ENCODE assay signal across 13 cellular contexts in genomic region chr16:70594569-70594968, GRCh38. TPM values are rescaled to one million over a fixed set of nuclear protein-coding genes. Genes with fewer than 3 reads are reported as not detected.
DNase-seq lines count a peak whose midpoint lies in the region; ATAC-seq and TF ChIP-seq lines count a peak whose summit lies in the region.
"Had no signal": no experiment of that assay in that cellular context is flagged by ENCODE, and none has a peak within 500 bp of the region (broad histone marks: within the 10 kb centered on the region; RNA-seq: fewer than 3 reads in every experiment).

No MANE protein-coding gene starts in this region.

- intact Hi-C loops in Panc1 (cut with micrococcal nuclease; ENCODE audit: unreplicated experiment), result loop anchor here (10.0 kb wide), 1 partner anchor 50 kb away; the partner anchor contains the start of gene IL34
- intact Hi-C loops in ovary (cut with DNase I), result no loop called here

- no peaks in the 10 kb centered on the region for H3K27me3 ChIP-seq in Panc1 (ENCODE audit: control insufficient read depth, insufficient read depth, low read length)
- no peaks in the 10 kb centered on the region for H3K27me3 ChIP-seq in esophagus (ENCODE audit: control insufficient read depth in 1 of 2, insufficient read depth in 2 of 2, low read length in 2 of 2)
- no peaks in the 10 kb centered on the region for H3K27me3 ChIP-seq in ovary

- no peaks in the 10 kb centered on the region for H3K4me1 Mint-ChIP-seq in activated naive CD8-positive, alpha-beta T cell treated with anti-CD3 and anti-CD28 coated beads, Interleukin-2, amount 50 U/mL, for 24 hours

- no peaks in the 10 kb centered on the region for H3K27me3 Mint-ChIP-seq in activated naive CD8-positive, alpha-beta T cell treated with anti-CD3 and anti-CD28 coated beads, Interleukin-2, amount 50 U/mL, for 24 hours

- peak overlapping the region; percentile 57; the same call in 1 of the 2 replicates for H3K27ac ChIP-seq in Panc1 (ENCODE audit: low read length)
- peak overlapping the region; percentile 34 to 46 for H3K27ac ChIP-seq in esophagus (ENCODE audit: low read depth in 2 of 2, low read length in 1 of 2)
- no peak overlapping the region for H3K27ac ChIP-seq in ovary
- H3K27ac ChIP-seq: KMS-11 had no signal

- BruUV-seq in Panc1 (replicated peaks; lab: Mats Ljungman, UMichigan), result no TSS peak

- no peaks in the 10 kb centered on the region for H3K36me3 Mint-ChIP-seq in activated naive CD8-positive, alpha-beta T cell treated with anti-CD3 and anti-CD28 coated beads, Interleukin-2, amount 50 U/mL, for 24 hours (ENCODE audit: low read depth)

- ATAC-seq in Panc1 (no peak), GM18519 (IDR thresholded peaks at IDR 0.05; ENCODE audit: low FRiP score, unreplicated experiment) (no peak)
- ATAC-seq in activated naive CD8-positive, alpha-beta T cell treated with anti-CD3 and anti-CD28 coated beads, Interleukin-2, amount 50 U/mL, for 24 hours, result no peak

- no peak for TF ChIP-seq POLR2A in ovary (IDR thresholded peaks at IDR 0.05)

- no peaks in the 10 kb centered on the region for H3K9me3 Mint-ChIP-seq in activated naive CD8-positive, alpha-beta T cell treated with anti-CD3 and anti-CD28 coated beads, Interleukin-2, amount 50 U/mL, for 24 hours

- H3K4me3 Mint-ChIP-seq in activated naive CD8-positive, alpha-beta T cell treated with anti-CD3 and anti-CD28 coated beads, Interleukin-2, amount 50 U/mL, for 24 hours, result no peak overlapping the region

- in situ Hi-C loops in Panc1 (cut with HindIII; ENCODE audit: low pct_unique_long_range_greater_than_20kb, low sequenced_read_pairs), result no loop called here

- H3K36me3 ChIP-seq in Panc1 (ENCODE audit: control insufficient read depth, insufficient read depth, low read length) (no peaks in the 10 kb centered on the region), esophagus (ENCODE audit: control insufficient read depth in 2 of 2, insufficient read depth in 2 of 2, low read length in 1 of 2) (no peaks in the 10 kb centered on the region), ovary (no peaks in the 10 kb centered on the region)

- CTCF ChIA-PET in Panc1 (lab: Charles Lee), result no interaction called here

- no peak overlapping the region for H3K4me3 ChIP-seq in Panc1 (ENCODE audit: low read depth in 2 of 2, low read length in 2 of 2)
- H3K4me3 ChIP-seq in esophagus (ENCODE audit: low read depth in 1 of 2, low read length in 2 of 2), result no peak overlapping the region
- no peak overlapping the region for H3K4me3 ChIP-seq in ovary

- POLR2A ChIA-PET in Panc1 (lab: Charles Lee), result no interaction called here

- H3K27ac Mint-ChIP-seq in activated naive CD8-positive, alpha-beta T cell treated with anti-CD3 and anti-CD28 coated beads, Interleukin-2, amount 50 U/mL, for 24 hours, result no peak overlapping the region

- DNase-seq in DMS79 treated with DMSO at 0.1 percent for 48 hours (lab: John Stamatoyannopoulos, UW) (peak; percentile 69), Panc1 (ENCODE audit: low read depth, low spot score) (no peak), ovary (peak; percentile 43 to 66 (median 45)), kidney glomerular epithelial cell (lab: John Stamatoyannopoulos, UW) (no peak), GM10266 (ENCODE audit: extremely low spot score) (no peak)
- DNase-seq in activated naive CD8-positive, alpha-beta T cell treated with anti-CD3 and anti-CD28 coated beads, Interleukin-2, amount 50 U/mL, for 24 hours, result no peak
- DNase-seq: activated effector memory CD4-positive, alpha-beta T cell treated with Interleukin-2 at 50 U/mL for 16 hours; NCI-H1694 treated with DMSO at 0.1 percent for 48 hours; NCI-H82; stimulated activated naive CD4-positive, alpha-beta T cell treated with Interleukin-2 at 50 U/mL for 16 hours had no signal

- H3K4me1 ChIP-seq in Panc1 (ENCODE audit: control insufficient read depth, insufficient read depth, low read length) (peaks cover 24% of the 10 kb centered on the region), esophagus (ENCODE audit: control insufficient read depth in 2 of 2, insufficient read depth in 2 of 2, low read length in 1 of 2) (peaks cover 8 to 18% of the 10 kb centered on the region in 2 donors), ovary (ENCODE audit: insufficient read depth) (peaks cover 16% of the 10 kb centered on the region)

- no peaks in the 10 kb centered on the region for H3K9me3 ChIP-seq in Panc1 (ENCODE audit: control insufficient read depth, insufficient read depth, low read depth, low read length)
- no peaks in the 10 kb centered on the region for H3K9me3 ChIP-seq in esophagus (ENCODE audit: control insufficient read depth in 2 of 2, insufficient read depth in 1 of 2, low read depth in 1 of 2, low read length in 1 of 2)
- H3K9me3 ChIP-seq in ovary, result no peaks in the 10 kb centered on the region

- TF ChIP-seq CTCF in Panc1 (IDR thresholded peaks at IDR 0.05) (no peak), ovary (IDR thresholded peaks at IDR 0.05) (no peak), GM10266 (IDR thresholded peaks at IDR 0.05; ENCODE audit: control insufficient read depth, insufficient read depth, low read depth, missing control alignments) (no peak)

- TF ChIP-seq EP300 in ovary (IDR thresholded peaks at IDR 0.05), result no peak

RNA-seq across cellular contexts. Expression of gene IL34, which starts 51.8 kb away (rescaled TPM):
- 5.8 TPM for total RNA-seq in Panc1 (2021; ENCODE audit: unreplicated experiment)
- 7.1 TPM for polyA plus RNA-seq in Panc1 (2012; ENCODE audit: insufficient read length)
- polyA plus RNA-seq in esophagus, result 10 to 100 TPM; 22.9 to 32.7 TPM
- 1 to 10 TPM in 6 of 7 donors, under 1 TPM in 1; 0.91 to 4.0 (median 1.9) TPM for total RNA-seq in ovary
- 1 to 10 TPM in 1 of 2 donors, under 1 TPM in 1; 0.88 to 1.8 TPM for polyA plus RNA-seq in ovary

Comparison
In these comparisons a context has a peak if more than half of its experiments do, and no peak if none do; other contexts are left out.
1. DNase-seq: peak in DMS79 treated with DMSO at 0.1 percent for 48 hours (single experiment) and ovary (5 of 5); none in Panc1 (single experiment), kidney glomerular epithelial cell (single experiment), activated naive CD8-positive, alpha-beta T cell treated with anti-CD3 and anti-CD28 coated beads, Interleukin-2, amount 50 U/mL, for 24 hours (single experiment) and GM10266 (single experiment).
2. H3K27ac ChIP-seq: peak in Panc1 (single experiment) and esophagus (2 of 2); none in ovary (0 of 2).